1 cellular context compared by ENCODE assay signal in the genomic region with DNA sequence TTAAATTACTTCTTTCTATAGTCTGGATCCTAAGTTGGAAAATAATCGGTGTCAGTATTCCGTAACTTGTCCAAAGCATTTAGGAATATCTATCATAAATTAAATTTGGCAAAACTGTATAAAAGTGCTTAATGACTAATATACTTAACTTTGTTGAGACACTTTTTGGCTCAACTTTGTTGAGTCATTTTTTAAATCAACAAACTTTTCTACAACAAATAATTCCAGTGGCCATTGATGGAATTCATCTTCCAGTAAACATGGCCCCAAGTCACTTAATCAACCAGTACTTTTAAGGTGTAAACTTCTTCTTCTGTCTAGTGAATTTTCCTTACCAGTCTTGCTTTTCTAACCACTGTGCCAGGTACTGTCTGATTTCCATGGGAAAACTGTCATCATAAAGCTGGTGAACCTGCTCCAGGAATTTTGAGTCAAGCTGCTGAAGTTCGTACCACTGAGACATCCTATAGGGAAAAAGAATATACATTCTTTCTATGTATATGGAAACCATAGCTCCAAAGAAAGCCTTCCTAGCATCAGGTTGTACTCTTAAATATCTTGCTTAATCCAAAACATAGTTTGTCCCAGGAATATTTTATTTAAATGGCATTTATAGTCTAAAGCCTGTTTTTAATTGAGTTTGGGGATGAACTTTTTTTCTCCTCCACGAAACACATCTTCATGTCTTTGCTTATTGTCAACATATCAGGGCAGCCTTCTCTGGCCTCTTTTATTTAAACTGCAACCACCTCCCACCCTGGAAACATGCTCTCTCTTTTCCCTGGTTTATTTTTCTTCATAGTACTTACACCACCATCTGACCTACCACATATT.
TF ChIP-seq lines count a peak whose summit lies in the region.

No MANE protein-coding gene starts in this region.

TF ChIP-seq in HepG2, 621 proteins besides CTCF, POLR2A, EP300 and RAD21:
- TF ChIP-seq ZMYM4 (CRISPR knock-in tag; IDR thresholded peaks at IDR 0.05) (no peak), ONECUT2 (CRISPR knock-in tag; IDR thresholded peaks at IDR 0.05) (no peak), ZNF784 (CRISPR knock-in tag; IDR thresholded peaks at IDR 0.05; ENCODE audit: borderline replicate concordance) (no peak), SNAI1 (CRISPR knock-in tag; IDR thresholded peaks at IDR 0.05; ENCODE audit: borderline replicate concordance) (no peak), ATF6 (CRISPR knock-in tag; conservative IDR thresholded peaks at IDR 0.05) (no peak), GTF3A (CRISPR knock-in tag; conservative IDR thresholded peaks at IDR 0.05) (no peak), ZNF800 (CRISPR knock-in tag; IDR thresholded peaks at IDR 0.05) (no peak), TOE1 (CRISPR knock-in tag; IDR thresholded peaks at IDR 0.05) (no peak), ZNF639 (CRISPR knock-in tag; conservative IDR thresholded peaks at IDR 0.05) (no peak), ZBTB38 (CRISPR knock-in tag; IDR thresholded peaks at IDR 0.05) (no peak), ZNF790 (CRISPR knock-in tag; IDR thresholded peaks at IDR 0.05; ENCODE audit: borderline replicate concordance) (no peak), ZKSCAN8 (CRISPR knock-in tag; IDR thresholded peaks at IDR 0.05; ENCODE audit: borderline replicate concordance) (no peak), MATR3 (CRISPR knock-in tag; IDR thresholded peaks at IDR 0.05) (no peak), ZNF34 (CRISPR knock-in tag; IDR thresholded peaks at IDR 0.05; ENCODE audit: borderline replicate concordance) (no peak), ADNP (CRISPR knock-in tag; IDR thresholded peaks at IDR 0.05) (no peak), CEBPB (IDR thresholded peaks at IDR 0.05; ENCODE audit: borderline replicate concordance, low read depth, low read length) (no peak), HNF4G (IDR thresholded peaks at IDR 0.05; ENCODE audit: borderline replicate concordance, low read depth, low read length) (no peak), HNF4G (CRISPR knock-in tag; IDR thresholded peaks at IDR 0.05; ENCODE audit: borderline replicate concordance, low read depth) (no peak)
- TF ChIP-seq, protein P1, sequence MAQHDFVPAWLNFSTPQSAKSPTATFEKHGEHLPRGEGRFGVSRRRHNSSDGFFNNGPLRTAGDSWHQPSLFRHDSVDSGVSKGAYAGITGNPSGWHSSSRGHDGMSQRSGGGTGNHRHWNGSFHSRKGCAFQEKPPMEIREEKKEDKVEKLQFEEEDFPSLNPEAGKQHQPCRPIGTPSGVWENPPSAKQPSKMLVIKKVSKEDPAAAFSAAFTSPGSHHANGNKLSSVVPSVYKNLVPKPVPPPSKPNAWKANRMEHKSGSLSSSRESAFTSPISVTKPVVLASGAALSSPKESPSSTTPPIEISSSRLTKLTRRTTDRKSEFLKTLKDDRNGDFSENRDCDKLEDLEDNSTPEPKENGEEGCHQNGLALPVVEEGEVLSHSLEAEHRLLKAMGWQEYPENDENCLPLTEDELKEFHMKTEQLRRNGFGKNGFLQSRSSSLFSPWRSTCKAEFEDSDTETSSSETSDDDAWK (CRISPR knock-in tag; IDR thresholded peaks at IDR 0.05) = no peak
- TF ChIP-seq, protein P2, sequence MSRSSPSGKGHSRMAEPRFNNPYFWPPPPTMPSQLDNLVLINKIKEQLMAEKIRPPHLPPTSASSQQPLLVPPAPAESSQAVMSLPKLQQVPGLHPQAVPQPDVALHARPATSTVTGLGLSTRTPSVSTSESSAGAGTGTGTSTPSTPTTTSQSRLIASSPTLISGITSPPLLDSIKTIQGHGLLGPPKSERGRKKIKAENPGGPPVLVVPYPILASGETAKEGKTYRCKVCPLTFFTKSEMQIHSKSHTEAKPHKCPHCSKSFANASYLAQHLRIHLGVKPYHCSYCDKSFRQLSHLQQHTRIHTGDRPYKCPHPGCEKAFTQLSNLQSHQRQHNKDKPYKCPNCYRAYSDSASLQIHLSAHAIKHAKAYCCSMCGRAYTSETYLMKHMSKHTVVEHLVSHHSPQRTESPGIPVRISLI (CRISPR knock-in tag; IDR thresholded peaks at IDR 0.05; ENCODE audit: borderline replicate concordance) = no peak
- TF ChIP-seq, protein P3, sequence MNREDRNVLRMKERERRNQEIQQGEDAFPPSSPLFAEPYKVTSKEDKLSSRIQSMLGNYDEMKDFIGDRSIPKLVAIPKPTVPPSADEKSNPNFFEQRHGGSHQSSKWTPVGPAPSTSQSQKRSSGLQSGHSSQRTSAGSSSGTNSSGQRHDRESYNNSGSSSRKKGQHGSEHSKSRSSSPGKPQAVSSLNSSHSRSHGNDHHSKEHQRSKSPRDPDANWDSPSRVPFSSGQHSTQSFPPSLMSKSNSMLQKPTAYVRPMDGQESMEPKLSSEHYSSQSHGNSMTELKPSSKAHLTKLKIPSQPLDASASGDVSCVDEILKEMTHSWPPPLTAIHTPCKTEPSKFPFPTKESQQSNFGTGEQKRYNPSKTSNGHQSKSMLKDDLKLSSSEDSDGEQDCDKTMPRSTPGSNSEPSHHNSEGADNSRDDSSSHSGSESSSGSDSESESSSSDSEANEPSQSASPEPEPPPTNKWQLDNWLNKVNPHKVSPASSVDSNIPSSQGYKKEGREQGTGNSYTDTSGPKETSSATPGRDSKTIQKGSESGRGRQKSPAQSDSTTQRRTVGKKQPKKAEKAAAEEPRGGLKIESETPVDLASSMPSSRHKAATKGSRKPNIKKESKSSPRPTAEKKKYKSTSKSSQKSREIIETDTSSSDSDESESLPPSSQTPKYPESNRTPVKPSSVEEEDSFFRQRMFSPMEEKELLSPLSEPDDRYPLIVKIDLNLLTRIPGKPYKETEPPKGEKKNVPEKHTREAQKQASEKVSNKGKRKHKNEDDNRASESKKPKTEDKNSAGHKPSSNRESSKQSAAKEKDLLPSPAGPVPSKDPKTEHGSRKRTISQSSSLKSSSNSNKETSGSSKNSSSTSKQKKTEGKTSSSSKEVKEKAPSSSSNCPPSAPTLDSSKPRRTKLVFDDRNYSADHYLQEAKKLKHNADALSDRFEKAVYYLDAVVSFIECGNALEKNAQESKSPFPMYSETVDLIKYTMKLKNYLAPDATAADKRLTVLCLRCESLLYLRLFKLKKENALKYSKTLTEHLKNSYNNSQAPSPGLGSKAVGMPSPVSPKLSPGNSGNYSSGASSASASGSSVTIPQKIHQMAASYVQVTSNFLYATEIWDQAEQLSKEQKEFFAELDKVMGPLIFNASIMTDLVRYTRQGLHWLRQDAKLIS (CRISPR knock-in tag; IDR thresholded peaks at IDR 0.05) = no peak
